1 cellular context compared by ENCODE assay signal in the genomic region with DNA sequence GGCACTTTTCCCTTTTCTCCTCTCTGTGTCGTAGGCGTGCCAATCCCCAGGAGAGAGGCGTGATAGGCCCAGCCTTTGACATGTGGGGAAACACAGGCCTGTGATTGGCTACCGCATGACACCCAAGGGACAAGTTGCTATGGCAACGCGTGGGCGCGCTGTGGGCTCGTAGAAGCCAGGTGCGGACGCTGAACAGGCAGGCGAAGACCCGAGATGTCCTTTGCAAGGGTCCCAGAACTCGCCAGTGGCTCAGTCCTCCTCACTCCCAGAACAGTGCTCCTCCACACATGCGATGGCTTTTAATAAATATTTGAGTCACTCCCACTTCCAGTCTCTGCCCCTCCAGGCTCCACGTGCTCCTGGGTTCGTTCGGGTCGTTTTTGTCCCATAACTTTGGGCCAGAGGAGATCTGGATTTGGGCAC.
A peak's percentile ranks its signal among the peaks of the same experiment; 100 is the strongest.
TF ChIP-seq lines count a peak whose summit lies in the region.

No MANE protein-coding gene starts in this region.

TF ChIP-seq in GM12878, 131 proteins besides CTCF, POLR2A, EP300 and RAD21 (continued from another document):
- TF ChIP-seq, protein P1, sequence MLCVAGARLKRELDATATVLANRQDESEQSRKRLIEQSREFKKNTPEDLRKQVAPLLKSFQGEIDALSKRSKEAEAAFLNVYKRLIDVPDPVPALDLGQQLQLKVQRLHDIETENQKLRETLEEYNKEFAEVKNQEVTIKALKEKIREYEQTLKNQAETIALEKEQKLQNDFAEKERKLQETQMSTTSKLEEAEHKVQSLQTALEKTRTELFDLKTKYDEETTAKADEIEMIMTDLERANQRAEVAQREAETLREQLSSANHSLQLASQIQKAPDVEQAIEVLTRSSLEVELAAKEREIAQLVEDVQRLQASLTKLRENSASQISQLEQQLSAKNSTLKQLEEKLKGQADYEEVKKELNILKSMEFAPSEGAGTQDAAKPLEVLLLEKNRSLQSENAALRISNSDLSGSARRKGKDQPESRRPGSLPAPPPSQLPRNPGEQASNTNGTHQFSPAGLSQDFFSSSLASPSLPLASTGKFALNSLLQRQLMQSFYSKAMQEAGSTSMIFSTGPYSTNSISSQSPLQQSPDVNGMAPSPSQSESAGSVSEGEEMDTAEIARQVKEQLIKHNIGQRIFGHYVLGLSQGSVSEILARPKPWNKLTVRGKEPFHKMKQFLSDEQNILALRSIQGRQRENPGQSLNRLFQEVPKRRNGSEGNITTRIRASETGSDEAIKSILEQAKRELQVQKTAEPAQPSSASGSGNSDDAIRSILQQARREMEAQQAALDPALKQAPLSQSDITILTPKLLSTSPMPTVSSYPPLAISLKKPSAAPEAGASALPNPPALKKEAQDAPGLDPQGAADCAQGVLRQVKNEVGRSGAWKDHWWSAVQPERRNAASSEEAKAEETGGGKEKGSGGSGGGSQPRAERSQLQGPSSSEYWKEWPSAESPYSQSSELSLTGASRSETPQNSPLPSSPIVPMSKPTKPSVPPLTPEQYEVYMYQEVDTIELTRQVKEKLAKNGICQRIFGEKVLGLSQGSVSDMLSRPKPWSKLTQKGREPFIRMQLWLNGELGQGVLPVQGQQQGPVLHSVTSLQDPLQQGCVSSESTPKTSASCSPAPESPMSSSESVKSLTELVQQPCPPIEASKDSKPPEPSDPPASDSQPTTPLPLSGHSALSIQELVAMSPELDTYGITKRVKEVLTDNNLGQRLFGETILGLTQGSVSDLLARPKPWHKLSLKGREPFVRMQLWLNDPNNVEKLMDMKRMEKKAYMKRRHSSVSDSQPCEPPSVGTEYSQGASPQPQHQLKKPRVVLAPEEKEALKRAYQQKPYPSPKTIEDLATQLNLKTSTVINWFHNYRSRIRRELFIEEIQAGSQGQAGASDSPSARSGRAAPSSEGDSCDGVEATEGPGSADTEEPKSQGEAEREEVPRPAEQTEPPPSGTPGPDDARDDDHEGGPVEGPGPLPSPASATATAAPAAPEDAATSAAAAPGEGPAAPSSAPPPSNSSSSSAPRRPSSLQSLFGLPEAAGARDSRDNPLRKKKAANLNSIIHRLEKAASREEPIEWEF (IDR thresholded peaks at IDR 0.05; ENCODE audit: insufficient replicate concordance, low read depth, low read length), result no peak
- TF ChIP-seq RELA (IDR thresholded peaks at IDR 0.05; ENCODE audit: borderline replicate concordance, partially characterized antibody) (peak; percentile 65), SMAD1 (IDR thresholded peaks at IDR 0.05; ENCODE audit: low read depth, partially characterized antibody) (no peak), FOS (IDR thresholded peaks at IDR 0.05; ENCODE audit: borderline replicate concordance, extremely low read depth, insufficient read length) (peak; percentile 71), HDAC2 (IDR thresholded peaks at IDR 0.05) (no peak), NFIC (IDR thresholded peaks at IDR 0.05; ENCODE audit: low read depth, low read length) (no peak), GATAD2B (conservative IDR thresholded peaks at IDR 0.05; ENCODE audit: low read depth) (peak; percentile 51; the same call in 1 of the 2 replicates)
- TF ChIP-seq, protein P2, sequence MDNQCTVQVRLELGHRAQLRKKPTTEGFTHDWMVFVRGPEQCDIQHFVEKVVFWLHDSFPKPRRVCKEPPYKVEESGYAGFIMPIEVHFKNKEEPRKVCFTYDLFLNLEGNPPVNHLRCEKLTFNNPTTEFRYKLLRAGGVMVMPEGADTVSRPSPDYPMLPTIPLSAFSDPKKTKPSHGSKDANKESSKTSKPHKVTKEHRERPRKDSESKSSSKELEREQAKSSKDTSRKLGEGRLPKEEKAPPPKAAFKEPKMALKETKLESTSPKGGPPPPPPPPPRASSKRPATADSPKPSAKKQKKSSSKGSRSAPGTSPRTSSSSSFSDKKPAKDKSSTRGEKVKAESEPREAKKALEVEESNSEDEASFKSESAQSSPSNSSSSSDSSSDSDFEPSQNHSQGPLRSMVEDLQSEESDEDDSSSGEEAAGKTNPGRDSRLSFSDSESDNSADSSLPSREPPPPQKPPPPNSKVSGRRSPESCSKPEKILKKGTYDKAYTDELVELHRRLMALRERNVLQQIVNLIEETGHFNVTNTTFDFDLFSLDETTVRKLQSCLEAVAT (IDR thresholded peaks at IDR 0.05), result no peak
